8 cellular contexts compared by ENCODE assay signal in the genomic region with DNA sequence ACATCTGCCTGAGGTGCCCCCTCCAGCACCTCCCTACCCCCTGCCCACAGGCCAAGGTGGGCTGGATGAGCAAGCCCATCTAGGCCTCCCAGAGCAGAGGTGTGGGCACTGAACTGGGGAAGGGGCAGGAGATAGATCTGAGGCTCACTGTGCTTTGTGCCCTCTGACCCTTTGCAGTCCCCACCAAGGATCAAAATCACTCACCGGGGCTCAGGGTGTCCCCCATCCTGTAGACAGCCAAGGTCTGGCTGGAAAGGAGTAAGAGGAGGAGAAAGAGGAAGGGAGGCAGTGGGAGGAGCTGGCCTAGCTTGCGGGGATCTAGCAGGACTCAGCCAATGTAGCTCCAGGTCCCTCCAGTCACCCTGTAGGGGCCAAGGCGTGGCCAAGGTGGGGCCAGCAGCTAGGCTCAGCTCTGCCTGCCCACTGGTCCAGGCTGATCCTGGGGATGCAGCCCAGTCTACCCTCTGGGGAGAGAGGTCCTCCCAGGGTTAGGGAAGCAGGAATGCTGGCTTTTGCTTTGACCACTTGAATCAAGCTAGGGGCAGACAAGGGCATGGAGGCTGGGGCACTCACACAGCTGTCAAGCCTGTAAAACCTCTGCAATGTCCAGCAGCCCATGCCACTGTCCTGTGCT. TPM values are rescaled to one million over a fixed set of nuclear protein-coding genes. Genes with fewer than 3 reads are reported as not detected.
DNase-seq lines count a peak whose midpoint lies in the region; ATAC-seq and TF ChIP-seq lines count a peak whose summit lies in the region.

No MANE protein-coding gene starts in this region.

- POLR2A ChIA-PET in naive thymus-derived CD4-positive, alpha-beta T cell (lab: Charles Lee) = interaction anchor here (0.8 to 1.4 kb wide), 6 partner anchors 10 to 33 kb away, joined by 3 to 4 read pairs (median 4); partner anchors contain the start of genes DPEP2 and PSMB10

- DNase-seq in EL (peak; percentile 75), NT2/D1 (ENCODE audit: low read depth, low spot score) (no peak), dorsolateral prefrontal cortex (no peak), inferior parietal cortex (ENCODE audit: extremely low spot score) (no peak)
- DNase-seq in naive thymus-derived CD4-positive, alpha-beta T cell = no peak
- no peak for DNase-seq in activated CD4-positive, alpha-beta T cell treated with anti-CD3 and anti-CD28 coated beads for 48 hours

- H3K27ac Mint-ChIP-seq in naive thymus-derived CD4-positive, alpha-beta T cell = peak overlapping the region in 7 of 9 donors; percentile 63 to 95 (median 82)

- H3K36me3 ChIP-seq in NT2/D1 (ENCODE audit: insufficient read depth, insufficient read length, low read length) = peaks cover 58% of the 10 kb centered on the region
- peaks cover 0 to 13% (median 0%) of the 10 kb centered on the region in 3 experiments for H3K36me3 ChIP-seq in naive thymus-derived CD4-positive, alpha-beta T cell (ENCODE audit: control insufficient read depth in 2 of 3, insufficient read depth in 3 of 3, low read length in 3 of 3)

- peaks cover 0 to 2% (median 0%) of the 10 kb centered on the region in 11 donors for H3K9me3 Mint-ChIP-seq in naive thymus-derived CD4-positive, alpha-beta T cell

- H3K27me3 ChIP-seq in NT2/D1 (ENCODE audit: insufficient read depth, insufficient read length) (no peaks in the 10 kb centered on the region), dorsolateral prefrontal cortex (peaks cover 0 to 19% (median 0%) of the 10 kb centered on the region in 45 donors)
- no peaks in the 10 kb centered on the region for H3K27me3 ChIP-seq in naive thymus-derived CD4-positive, alpha-beta T cell (ENCODE audit: control insufficient read depth in 2 of 2, insufficient read depth in 2 of 2, low read length in 2 of 2)

- no peak for ATAC-seq in naive thymus-derived CD4-positive, alpha-beta T cell
- no peak for ATAC-seq in GM18502 (IDR thresholded peaks at IDR 0.05; ENCODE audit: poor library complexity, unreplicated experiment)
- ATAC-seq in HG03135 (IDR thresholded peaks at IDR 0.05; ENCODE audit: unreplicated experiment) = no peak

- no peak for TF ChIP-seq CTCF in dorsolateral prefrontal cortex (IDR thresholded peaks at IDR 0.05 in 54 of 56, conservative IDR thresholded peaks at IDR 0.05 in 2 of 56; ENCODE audit: low read depth in 1 of 56, partially characterized antibody in 56 of 56)

- H3K9ac ChIP-seq in NT2/D1 (ENCODE audit: insufficient read length, low read depth) = peak overlapping the region; percentile 54

- H3K4me3 ChIP-seq in NT2/D1 (ENCODE audit: insufficient read length, low read depth) (peak overlapping the region; percentile 82), dorsolateral prefrontal cortex (peak overlapping the region in 49 of 59 donors; percentile 7 to 88 (median 73))
- H3K4me3 ChIP-seq in naive thymus-derived CD4-positive, alpha-beta T cell (ENCODE audit: low read length) = peak overlapping the region; percentile 88

- intact Hi-C loops in dorsolateral prefrontal cortex (cut with DNase I) = no loop called here
- intact Hi-C loops in naive thymus-derived CD4-positive, alpha-beta T cell (cut with micrococcal nuclease) = no loop called here

- no peaks in the 10 kb centered on the region for H3K9me3 ChIP-seq in NT2/D1 (ENCODE audit: insufficient read depth, low read length)
- H3K9me3 ChIP-seq in naive thymus-derived CD4-positive, alpha-beta T cell (ENCODE audit: control insufficient read depth in 2 of 3, low read length in 3 of 3) = no peaks in the 10 kb centered on the region

- H3K27ac ChIP-seq in dorsolateral prefrontal cortex = peak overlapping the region in 26 of 59 donors; percentile 2 to 86 (median 47)
- H3K27ac ChIP-seq in naive thymus-derived CD4-positive, alpha-beta T cell (ENCODE audit: low read depth, low read length) = no peak overlapping the region

- H3K27me3 Mint-ChIP-seq in naive thymus-derived CD4-positive, alpha-beta T cell = no peaks in the 10 kb centered on the region

- peaks cover 0 to 11% (median 0%) of the 10 kb centered on the region in 5 donors for H3K36me3 Mint-ChIP-seq in naive thymus-derived CD4-positive, alpha-beta T cell

- peaks cover 20 to 46% (median 29%) of the 10 kb centered on the region in 7 donors for H3K4me1 Mint-ChIP-seq in naive thymus-derived CD4-positive, alpha-beta T cell

- CTCF ChIA-PET in naive thymus-derived CD4-positive, alpha-beta T cell (lab: Charles Lee) = interaction anchor here (1.7 kb wide), 1 partner anchor 25 kb away, joined by 7 read pairs; no protein-coding TSS in a partner anchor

- peak overlapping the region; percentile 86 to 100 (median 96) for H3K4me3 Mint-ChIP-seq in naive thymus-derived CD4-positive, alpha-beta T cell

- peaks cover 23% of the 10 kb centered on the region for H3K4me1 ChIP-seq in NT2/D1 (ENCODE audit: insufficient read depth, insufficient read length)
- peaks cover 10 to 14% of the 10 kb centered on the region in 2 donors for H3K4me1 ChIP-seq in naive thymus-derived CD4-positive, alpha-beta T cell (ENCODE audit: control insufficient read depth in 2 of 2, insufficient read depth in 2 of 2, low read length in 2 of 2)

RNA-seq across cellular contexts. Expression of gene SLC12A4, which starts 1.8 kb away (rescaled TPM):
- total RNA-seq in dorsolateral prefrontal cortex = 10 to 100 TPM; 12.2 to 79.2 (median 26.9) TPM
- total RNA-seq in naive thymus-derived CD4-positive, alpha-beta T cell = 10 to 100 TPM; 22.8 to 44.4 (median 31.3) TPM
- polyA plus RNA-seq in naive thymus-derived CD4-positive, alpha-beta T cell = 1 to 10 TPM; 3.8 to 8.0 TPM

RNA-seq across cellular contexts. Expression of gene DPEP3, which starts 13.6 kb away (rescaled TPM):
- total RNA-seq in dorsolateral prefrontal cortex = 1 to 10 TPM in 3 of 120 experiments, under 1 TPM in 27, not detected in 90; 0.23 to 1.3 (median 0.35) TPM
- total RNA-seq in naive thymus-derived CD4-positive, alpha-beta T cell = 1 to 10 TPM in 4 of 5 experiments, under 1 TPM in 1; 0.10 to 2.3 (median 1.6) TPM
- polyA plus RNA-seq in naive thymus-derived CD4-positive, alpha-beta T cell = under 1 TPM; 0.37 to 0.44 TPM

RNA-seq across cellular contexts. Expression of gene LCAT, which starts 22.7 kb away (rescaled TPM):
- 10 to 100 TPM in 108 of 120 experiments, 1 to 10 TPM in 12; 5.4 to 42.1 (median 16.4) TPM for total RNA-seq in dorsolateral prefrontal cortex
- 10 to 100 TPM in 4 of 5 experiments, 1 to 10 TPM in 1; 9.4 to 23.6 (median 19.6) TPM for total RNA-seq in naive thymus-derived CD4-positive, alpha-beta T cell
- 1 to 10 TPM in 1 of 2 donors, under 1 TPM in 1; 0.33 to 1.5 TPM for polyA plus RNA-seq in naive thymus-derived CD4-positive, alpha-beta T cell

RNA-seq across cellular contexts. Expression of gene PSMB10, which starts 30.0 kb away (rescaled TPM):
- 10 to 100 TPM; 21.1 to 56.9 (median 38.9) TPM for total RNA-seq in dorsolateral prefrontal cortex
- total RNA-seq in naive thymus-derived CD4-positive, alpha-beta T cell = 100 to 1,000 TPM; 101 to 370 (median 142) TPM
- polyA plus RNA-seq in naive thymus-derived CD4-positive, alpha-beta T cell = 100 to 1,000 TPM; 522 to 542 TPM

RNA-seq across cellular contexts. Expression of gene DPEP2, which starts 32.6 kb away (rescaled TPM):
- 1 to 10 TPM in 69 of 120 experiments, under 1 TPM in 37, not detected in 14; 0.28 to 5.2 (median 1.2) TPM for total RNA-seq in dorsolateral prefrontal cortex
- total RNA-seq in naive thymus-derived CD4-positive, alpha-beta T cell = 100 to 1,000 TPM in 2 of 5 experiments, 10 to 100 TPM in 3; 26.7 to 159 (median 85.1) TPM
- 10 to 100 TPM; 54.3 to 57.7 TPM for polyA plus RNA-seq in naive thymus-derived CD4-positive, alpha-beta T cell
